8 cellular contexts compared by ENCODE assay signal in genomic region chr12:56468216-56469006, GRCh38. TPM values are rescaled to one million over a fixed set of nuclear protein-coding genes. Genes with fewer than 3 reads are reported as not detected.
DNase-seq lines count a peak whose midpoint lies in the region; ATAC-seq, FAIRE-seq and TF ChIP-seq lines count a peak whose summit lies in the region.

Gene SPRYD4, plus strand, starts transcription at chr12:56468578. Its CDS starts 14 bp downstream, at chr12:56468592.

- intact Hi-C loops in head of caudate nucleus (cut with DNase I) (loop anchor here (5.0 kb wide), 1 partner anchor 136 kb away; the partner anchor contains the start of gene PAN2), pancreas (cut with DNase I) (no loop called here), tibial artery (cut with DNase I; ENCODE audit: low total_unique reads) (loop anchor here (5.0 to 10.0 kb wide), 3 partner anchors 146 to 351 kb away; partner anchors contain the start of genes RPL41 and ZC3H10)

- H3K27me3 ChIP-seq in pancreas (no peaks in the 10 kb centered on the region), tibial artery (no peaks in the 10 kb centered on the region)

- H3K4me1 ChIP-seq in pancreas (peaks cover 6 to 20% (median 8%) of the 10 kb centered on the region in 3 donors), tibial artery (peaks cover 0 to 21% (median 15%) of the 10 kb centered on the region in 4 donors)

- peak within 1 kb of the TSS; percentile 100 for H3K9ac ChIP-seq in SK-N-MC (ENCODE audit: insufficient read length)

- H3K9me3 ChIP-seq in SK-N-MC (ENCODE audit: low read depth, low read length) (no peaks in the 10 kb centered on the region), pancreas (no peaks in the 10 kb centered on the region), tibial artery (no peaks in the 10 kb centered on the region)

- ATAC-seq in HG02588 (IDR thresholded peaks at IDR 0.05; ENCODE audit: unreplicated experiment) = peak; percentile 87
- ATAC-seq in activated naive CD4-positive, alpha-beta T cell treated with anti-CD3 and anti-CD28 coated beads, Interleukin-2, amount 50 U/mL, for 72 hours = peak; percentile 98 to 99
- ATAC-seq in pancreas = peak; percentile 93 to 98 (median 94)

- peak within 1 kb of the TSS; percentile 97 to 98 for H3K27ac Mint-ChIP-seq in activated naive CD4-positive, alpha-beta T cell treated with anti-CD3 and anti-CD28 coated beads, Interleukin-2, amount 50 U/mL, for 72 hours

- peak within 1 kb of the TSS; percentile 97 for H3K27ac ChIP-seq in SK-N-MC
- peak within 1 kb of the TSS; percentile 77 to 95 (median 87) for H3K27ac ChIP-seq in pancreas
- peak within 1 kb of the TSS; percentile 84 to 89 for H3K27ac ChIP-seq in tibial artery

- 0 to 1% methylated on average over 43 of the region's 43 CpGs for WGBS in pancreas, 2 donors

- H3K36me3 Mint-ChIP-seq in activated naive CD4-positive, alpha-beta T cell treated with anti-CD3 and anti-CD28 coated beads, Interleukin-2, amount 50 U/mL, for 72 hours = peaks cover 17 to 26% of the 10 kb centered on the region in 2 donors

- FAIRE-seq in pancreas (lab: Jason Lieb, UNC) = no peak

- peak within 1 kb of the TSS; percentile 73 for H3K4me3 ChIP-seq in GM08714 (ENCODE audit: low read length)
- H3K4me3 ChIP-seq in SK-N-MC = peak within 1 kb of the TSS; percentile 100
- peak within 1 kb of the TSS; percentile 51 to 71 (median 67) for H3K4me3 ChIP-seq in pancreas
- H3K4me3 ChIP-seq in tibial artery = peak within 1 kb of the TSS; percentile 60 to 82

- no peaks in the 10 kb centered on the region for H3K9me3 Mint-ChIP-seq in activated naive CD4-positive, alpha-beta T cell treated with anti-CD3 and anti-CD28 coated beads, Interleukin-2, amount 50 U/mL, for 72 hours

- DNase-seq in NCI-H1048 (lab: John Stamatoyannopoulos, UW) (peak; percentile 88), SK-N-MC (ENCODE audit: low read depth, low spot score) (peak; percentile 68), head of caudate nucleus (peak; percentile 91 to 98 (median 96)), pancreas (peak; percentile 89 to 97 (median 94)), tibial artery (peak; percentile 93 to 95)
- peak; percentile 93 to 96 for DNase-seq in activated naive CD4-positive, alpha-beta T cell treated with anti-CD3 and anti-CD28 coated beads, Interleukin-2, amount 50 U/mL, for 72 hours (ENCODE audit: low spot score in 2 of 2)

- H3K36me3 ChIP-seq in SK-N-MC (ENCODE audit: insufficient read depth, low read length) = no peaks in the 10 kb centered on the region
- H3K36me3 ChIP-seq in pancreas = peaks cover 0 to 9% (median 0%) of the 10 kb centered on the region in 3 donors
- peaks cover 0 to 16% (median 7%) of the 10 kb centered on the region in 3 donors for H3K36me3 ChIP-seq in tibial artery

- TF ChIP-seq CTCF in pancreas (IDR thresholded peaks at IDR 0.05) = peak in 3 of 4 donors; percentile 8 to 12 (median 12)
- TF ChIP-seq CTCF in tibial artery (IDR thresholded peaks at IDR 0.05) = peak; percentile 17 to 21

RNA-seq across cellular contexts. Expression of gene SPRYD4, which starts in this region (rescaled TPM):
- 1 to 10 TPM; 3.4 to 3.9 TPM for total RNA-seq in activated naive CD4-positive, alpha-beta T cell treated with anti-CD3 and anti-CD28 coated beads, Interleukin-2, amount 50 U/mL, for 72 hours
- 1 to 10 TPM; 1.5 to 2.9 (median 1.9) TPM for total RNA-seq in pancreas
- polyA plus RNA-seq in pancreas = 1 to 10 TPM; 2.1 to 2.3 TPM

Comparison
In these comparisons a context has a peak if more than half of its experiments do, and no peak if none do; other contexts are left out.
1. Peak in every context shown above with its lines: DNase-seq, ATAC-seq, H3K4me3 ChIP-seq and H3K27ac ChIP-seq.
2. intact Hi-C loops: an anchor here in head of caudate nucleus (5.0 kb wide) and tibial artery (5.0 to 10.0 kb wide); none called in pancreas.